ENCODE assay signal across 37 cellular contexts in the genomic region with DNA sequence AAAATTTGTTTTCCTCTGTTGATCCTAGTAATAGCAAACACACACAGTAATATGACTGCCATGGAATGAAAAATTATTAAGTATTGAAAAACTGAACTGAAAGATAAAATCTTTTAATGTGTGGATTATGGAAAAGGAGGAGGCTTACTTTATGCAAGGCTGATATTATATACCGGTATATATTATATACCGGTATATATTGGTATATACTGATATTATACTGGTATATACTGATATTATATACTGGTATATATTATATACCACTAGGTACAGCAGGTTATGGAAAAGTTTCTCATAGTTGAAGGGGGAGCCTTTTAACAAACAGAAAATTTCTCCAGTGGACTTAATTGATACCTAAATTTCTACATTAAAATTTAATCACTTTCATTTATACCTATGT.
"Had no signal": no experiment of that assay in that cellular context is flagged by ENCODE, and none has a peak within 500 bp of the region (broad histone marks: within the 10 kb centered on the region; RNA-seq: fewer than 3 reads in every experiment).

No MANE protein-coding gene starts in this region.

- H3K4me1 Mint-ChIP-seq: activated naive CD4-positive, alpha-beta T cell treated with anti-CD3 and anti-CD28 coated beads, Interleukin-2, amount 10 ng/mL, durations not matched to agents 7 days and 5 days; activated naive CD4-positive, alpha-beta T cell treated with anti-CD3 and anti-CD28 coated beads, Interleukin-2, amount 50 U/mL, for 24 hours; activated naive CD8-positive, alpha-beta T cell treated with anti-CD3 and anti-CD28 coated beads for 36 hours; activated naive CD8-positive, alpha-beta T cell treated with anti-CD3 and anti-CD28 coated beads, Interleukin-2, amount 10 ng/mL, durations not matched to agents 7 days and 5 days; activated naive CD8-positive, alpha-beta T cell treated with anti-CD3 and anti-CD28 coated beads, Interleukin-2, amount 50 U/mL, for 24 hours; activated T-helper 17 cell treated with anti-CD3 and anti-CD28 coated beads, Interleukin-2, amount 50 U/mL, for 72 hours; brain; central memory CD8-positive, alpha-beta T cell had no signal

- H3K27me3 Mint-ChIP-seq: activated naive CD4-positive, alpha-beta T cell treated with anti-CD3 and anti-CD28 coated beads, Interleukin-2, amount 10 ng/mL, durations not matched to agents 7 days and 5 days; activated naive CD4-positive, alpha-beta T cell treated with anti-CD3 and anti-CD28 coated beads, Interleukin-2, amount 50 U/mL, for 24 hours; activated naive CD8-positive, alpha-beta T cell treated with anti-CD3 and anti-CD28 coated beads for 36 hours; activated naive CD8-positive, alpha-beta T cell treated with anti-CD3 and anti-CD28 coated beads, Interleukin-2, amount 10 ng/mL, durations not matched to agents 7 days and 5 days; activated naive CD8-positive, alpha-beta T cell treated with anti-CD3 and anti-CD28 coated beads, Interleukin-2, amount 50 U/mL, for 24 hours; activated T-cell treated with anti-CD3 and anti-CD28 coated beads, Interleukin-2, amount 50 U/mL, for 24 hours; activated T-helper 17 cell treated with anti-CD3 and anti-CD28 coated beads, Interleukin-2, amount 50 U/mL, for 72 hours; brain; central memory CD8-positive, alpha-beta T cell had no signal

- DNase-seq: activated effector memory CD4-positive, alpha-beta T cell treated with anti-CD3 and anti-CD28 coated beads, Interleukin-2, amount 50 U/mL, for 16 hours; activated effector memory CD4-positive, alpha-beta T cell treated with Interleukin-2 at 50 U/mL for 16 hours; activated gamma-delta T cell; activated gamma-delta T cell treated with Interleukin-2 at 50 U/mL for 16 hours; activated naive CD4-positive, alpha-beta T cell; activated naive CD4-positive, alpha-beta T cell treated with anti-CD3 and anti-CD28 coated beads for 36 hours; activated naive CD4-positive, alpha-beta T cell treated with anti-CD3 and anti-CD28 coated beads, Interleukin-2, amount 10 ng/mL, durations not matched to agents 7 days and 5 days; activated naive CD4-positive, alpha-beta T cell treated with anti-CD3 and anti-CD28 coated beads, Interleukin-2, amount 50 U/mL, for 16 hours; activated naive CD4-positive, alpha-beta T cell treated with Interleukin-2 at 50 U/mL for 16 hours; activated naive CD8-positive, alpha-beta T cell treated with anti-CD3 and anti-CD28 coated beads for 36 hours; activated naive CD8-positive, alpha-beta T cell treated with anti-CD3 and anti-CD28 coated beads, Interleukin-2, amount 10 ng/mL, durations not matched to agents 7 days and 5 days; activated naive CD8-positive, alpha-beta T cell treated with anti-CD3 and anti-CD28 coated beads, Interleukin-2, amount 50 U/mL, for 24 hours; activated T-cell treated with anti-CD3 and anti-CD28 coated beads, Interleukin-2, amount 50 U/mL, for 24 hours; activated T-cell treated with anti-CD3 and anti-CD28 coated beads, Interleukin-2, amount 50 U/mL, for 4 hours; activated T-cell treated with anti-CD3 and anti-CD28 coated beads, Interleukin-2, amount 50 U/mL, for 48 hours; activated T-cell treated with anti-CD3 and anti-CD28 coated beads, Interleukin-2, amount 50 U/mL, for 72 hours; adrenal gland; amniotic stem cell; amygdala; anterior cingulate cortex; aorta; body of pancreas; brain microvascular endothelial cell; caudate nucleus; central memory CD4-positive, alpha-beta T cell; cerebellar nuclear complex had no signal

- H3K27ac Mint-ChIP-seq: activated naive CD4-positive, alpha-beta T cell treated with anti-CD3 and anti-CD28 coated beads for 36 hours; activated naive CD4-positive, alpha-beta T cell treated with anti-CD3 and anti-CD28 coated beads, Interleukin-2, amount 10 ng/mL, durations not matched to agents 7 days and 5 days; activated naive CD4-positive, alpha-beta T cell treated with anti-CD3 and anti-CD28 coated beads, Interleukin-2, amount 50 U/mL, for 24 hours; activated naive CD4-positive, alpha-beta T cell treated with anti-CD3 and anti-CD28 coated beads, Interleukin-2, amount 50 U/mL, for 72 hours; activated naive CD8-positive, alpha-beta T cell; activated naive CD8-positive, alpha-beta T cell treated with anti-CD3 and anti-CD28 coated beads for 36 hours; activated naive CD8-positive, alpha-beta T cell treated with anti-CD3 and anti-CD28 coated beads, Interleukin-2, amount 10 ng/mL, durations not matched to agents 7 days and 5 days; activated naive CD8-positive, alpha-beta T cell treated with anti-CD3 and anti-CD28 coated beads, Interleukin-2, amount 50 U/mL, for 24 hours; activated T-cell treated with anti-CD3 and anti-CD28 coated beads, Interleukin-2, amount 50 U/mL, for 24 hours; activated T-cell treated with anti-CD3 and anti-CD28 coated beads, Interleukin-2, amount 50 U/mL, for 72 hours; activated T-helper 1 cell treated with anti-CD3 and anti-CD28 coated beads, Interleukin-12 subunit alpha, Interleukin-12 subunit beta, Interleukin-2, Interleukin-4 antibody, amounts not matched to agents 30 ng/mL and 10 ng/mL and 1 ng/mL, durations not matched to agents 14 hours and 24 hours and 36 hours; activated T-helper 17 cell treated with anti-CD3 and anti-CD28 coated beads, Interleukin-2, amount 50 U/mL, for 72 hours; activated T-helper 2 cell treated with anti-CD3 and anti-CD28 coated beads, Interferon-gamma antibody, Interleukin-2, Interleukin-4, amounts not matched to agents 10 μg/mL and 5 μg/mL and 100 μg/mL, durations not matched to agents 14 hours and 24 hours and 36 hours; brain had no signal

- H3K36me3 Mint-ChIP-seq: activated naive CD4-positive, alpha-beta T cell treated with anti-CD3 and anti-CD28 coated beads, Interleukin-2, amount 10 ng/mL, durations not matched to agents 7 days and 5 days; activated naive CD4-positive, alpha-beta T cell treated with anti-CD3 and anti-CD28 coated beads, Interleukin-2, amount 50 U/mL, for 24 hours; activated naive CD4-positive, alpha-beta T cell treated with anti-CD3 and anti-CD28 coated beads, Interleukin-2, amount 50 U/mL, for 72 hours; activated naive CD8-positive, alpha-beta T cell; activated naive CD8-positive, alpha-beta T cell treated with anti-CD3 and anti-CD28 coated beads for 36 hours; activated naive CD8-positive, alpha-beta T cell treated with anti-CD3 and anti-CD28 coated beads, Interleukin-2, amount 10 ng/mL, durations not matched to agents 7 days and 5 days; brain had no signal

- H3K36me3 ChIP-seq: adrenal gland, ascending aorta, brain microvascular endothelial cell, breast epithelium, cardiac muscle cell had no signal

- H3K4me3 Mint-ChIP-seq: activated naive CD4-positive, alpha-beta T cell treated with anti-CD3 and anti-CD28 coated beads for 36 hours; activated naive CD4-positive, alpha-beta T cell treated with anti-CD3 and anti-CD28 coated beads, Interleukin-2, amount 10 ng/mL, durations not matched to agents 7 days and 5 days; activated naive CD4-positive, alpha-beta T cell treated with anti-CD3 and anti-CD28 coated beads, Interleukin-2, amount 50 U/mL, for 24 hours; activated naive CD8-positive, alpha-beta T cell; activated naive CD8-positive, alpha-beta T cell treated with anti-CD3 and anti-CD28 coated beads for 36 hours; activated naive CD8-positive, alpha-beta T cell treated with anti-CD3 and anti-CD28 coated beads, Interleukin-2, amount 10 ng/mL, durations not matched to agents 7 days and 5 days; activated naive CD8-positive, alpha-beta T cell treated with anti-CD3 and anti-CD28 coated beads, Interleukin-2, amount 50 U/mL, for 24 hours; activated T-cell treated with anti-CD3 and anti-CD28 coated beads, Interleukin-2, amount 50 U/mL, for 24 hours; activated T-cell treated with anti-CD3 and anti-CD28 coated beads, Interleukin-2, amount 50 U/mL, for 4 hours; activated T-cell treated with anti-CD3 and anti-CD28 coated beads, Interleukin-2, amount 50 U/mL, for 72 hours; activated T-helper 1 cell treated with anti-CD3 and anti-CD28 coated beads, Interleukin-12 subunit alpha, Interleukin-12 subunit beta, Interleukin-2, Interleukin-4 antibody, amounts not matched to agents 30 ng/mL and 10 ng/mL and 1 ng/mL, durations not matched to agents 14 hours and 24 hours and 36 hours; activated T-helper 17 cell treated with anti-CD3 and anti-CD28 coated beads, Interleukin-2, amount 50 U/mL, for 72 hours; brain; central memory CD8-positive, alpha-beta T cell had no signal

- H3K9me3 ChIP-seq: adrenal gland, ascending aorta, body of pancreas, breast epithelium had no signal

- H3K4me3 ChIP-seq: adrenal gland, ascending aorta, body of pancreas, breast epithelium, cardiac muscle cell had no signal

- H3K27ac ChIP-seq: adrenal gland, ascending aorta, body of pancreas, brain microvascular endothelial cell, breast epithelium, cardiac muscle cell had no signal

- H3K9me3 Mint-ChIP-seq: activated naive CD4-positive, alpha-beta T cell treated with anti-CD3 and anti-CD28 coated beads, Interleukin-2, amount 10 ng/mL, durations not matched to agents 7 days and 5 days; activated naive CD4-positive, alpha-beta T cell treated with anti-CD3 and anti-CD28 coated beads, Interleukin-2, amount 50 U/mL, for 72 hours; activated T-cell treated with anti-CD3 and anti-CD28 coated beads, Interleukin-2, amount 50 U/mL, for 4 hours; activated T-helper 1 cell treated with anti-CD3 and anti-CD28 coated beads, Interleukin-12 subunit alpha, Interleukin-12 subunit beta, Interleukin-2, Interleukin-4 antibody, amounts not matched to agents 30 ng/mL and 10 ng/mL and 1 ng/mL, durations not matched to agents 14 hours and 24 hours and 36 hours; activated T-helper 17 cell treated with anti-CD3 and anti-CD28 coated beads, Interleukin-2, amount 50 U/mL, for 72 hours had no signal

- H3K4me1 ChIP-seq: adrenal gland, ascending aorta, body of pancreas, breast epithelium had no signal
